In genomic region chr9:97388721-97389238, GRCh38 we compare ENCODE assay signal across 8 cellular contexts. TPM values are rescaled to one million over a fixed set of nuclear protein-coding genes. Genes with fewer than 3 reads are reported as not detected.
DNase-seq lines count a peak whose midpoint lies in the region; ATAC-seq and TF ChIP-seq lines count a peak whose summit lies in the region.

No MANE protein-coding gene starts in this region.

- no peaks in the 10 kb centered on the region for H3K36me3 Mint-ChIP-seq in CD4-positive, CD25-positive, alpha-beta regulatory T cell
- no peaks in the 10 kb centered on the region for H3K36me3 Mint-ChIP-seq in activated CD4-positive, alpha-beta memory T cell treated with anti-CD3 and anti-CD28 coated beads, Interleukin-2, amount 10 ng/mL, durations not matched to agents 7 days and 5 days (ENCODE audit: low read depth)
- H3K36me3 Mint-ChIP-seq in type B pancreatic cell, result no peaks in the 10 kb centered on the region

- no peak overlapping the region for H3K27ac Mint-ChIP-seq in CD4-positive, CD25-positive, alpha-beta regulatory T cell
- H3K27ac Mint-ChIP-seq in activated CD4-positive, alpha-beta memory T cell treated with anti-CD3 and anti-CD28 coated beads, Interleukin-2, amount 10 ng/mL, durations not matched to agents 7 days and 5 days, result no peak overlapping the region
- no peak overlapping the region for H3K27ac Mint-ChIP-seq in type B pancreatic cell

- peak; percentile 29 to 36 for ATAC-seq in CD4-positive, CD25-positive, alpha-beta regulatory T cell (ENCODE audit: low read depth in 2 of 2)
- ATAC-seq in GM19035 (IDR thresholded peaks at IDR 0.05; ENCODE audit: unreplicated experiment) (peak; percentile 75), HG03066 (IDR thresholded peaks at IDR 0.05; ENCODE audit: low read depth, unreplicated experiment) (peak; percentile 64), Right ventricle myocardium inferior (no peak)

- H3K27me3 ChIP-seq in CD4-positive, CD25-positive, alpha-beta regulatory T cell (ENCODE audit: control insufficient read depth, insufficient read depth, low read length), result no peaks in the 10 kb centered on the region

- DNase-seq in CD4-positive, CD25-positive, alpha-beta regulatory T cell, result peak in 1 of 3 donors; percentile 26
- peak; percentile 26 for DNase-seq in activated CD4-positive, alpha-beta memory T cell treated with anti-CD3 and anti-CD28 coated beads, Interleukin-2, amount 10 ng/mL, durations not matched to agents 7 days and 5 days
- DNase-seq in T-helper 9 cell, result no peak
- DNase-seq in NCI-H1092 treated with DMSO at 0.1 percent for 48 hours (lab: John Stamatoyannopoulos, UW), result no peak
- DNase-seq in Right ventricle myocardium inferior (ENCODE audit: missing footprints), result no peak
- DNase-seq in type B pancreatic cell (ENCODE audit: extremely low spot score, unreplicated experiment), result no peak

- H3K4me1 ChIP-seq in CD4-positive, CD25-positive, alpha-beta regulatory T cell (ENCODE audit: control insufficient read depth, insufficient read depth, low read length, poor library complexity, severe bottlenecking), result no peaks in the 10 kb centered on the region

- H3K4me1 Mint-ChIP-seq in CD4-positive, CD25-positive, alpha-beta regulatory T cell, result peaks cover 0 to 17% (median 7%) of the 10 kb centered on the region in 4 donors
- H3K4me1 Mint-ChIP-seq in activated CD4-positive, alpha-beta memory T cell treated with anti-CD3 and anti-CD28 coated beads, Interleukin-2, amount 10 ng/mL, durations not matched to agents 7 days and 5 days, result peaks cover 24% of the 10 kb centered on the region
- peaks cover 5% of the 10 kb centered on the region for H3K4me1 Mint-ChIP-seq in type B pancreatic cell (ENCODE audit: unreplicated experiment)

- H3K4me3 Mint-ChIP-seq in CD4-positive, CD25-positive, alpha-beta regulatory T cell, result no peak overlapping the region
- H3K4me3 Mint-ChIP-seq in activated CD4-positive, alpha-beta memory T cell treated with anti-CD3 and anti-CD28 coated beads, Interleukin-2, amount 10 ng/mL, durations not matched to agents 7 days and 5 days, result no peak overlapping the region
- no peak overlapping the region for H3K4me3 Mint-ChIP-seq in type B pancreatic cell

- no peaks in the 10 kb centered on the region for H3K9me3 Mint-ChIP-seq in CD4-positive, CD25-positive, alpha-beta regulatory T cell
- H3K9me3 Mint-ChIP-seq in activated CD4-positive, alpha-beta memory T cell treated with anti-CD3 and anti-CD28 coated beads, Interleukin-2, amount 10 ng/mL, durations not matched to agents 7 days and 5 days, result no peaks in the 10 kb centered on the region
- no peaks in the 10 kb centered on the region for H3K9me3 Mint-ChIP-seq in type B pancreatic cell

- H3K27ac ChIP-seq in CD4-positive, CD25-positive, alpha-beta regulatory T cell (ENCODE audit: insufficient read depth, low read length, poor library complexity, severe bottlenecking), result no peak overlapping the region

- no peak for TF ChIP-seq CTCF in type B pancreatic cell (conservative IDR thresholded peaks at IDR 0.05)

- no peaks in the 10 kb centered on the region for H3K36me3 ChIP-seq in CD4-positive, CD25-positive, alpha-beta regulatory T cell (ENCODE audit: control insufficient read depth, insufficient read depth, low read length)

- intact Hi-C loops in Right ventricle myocardium inferior (cut with DNase I), result no loop called here

- H3K4me3 ChIP-seq in CD4-positive, CD25-positive, alpha-beta regulatory T cell (ENCODE audit: low read depth, low read length), result no peak overlapping the region

- H3K27me3 Mint-ChIP-seq in CD4-positive, CD25-positive, alpha-beta regulatory T cell, result peaks cover 9% of the 10 kb centered on the region
- peaks cover 44% of the 10 kb centered on the region for H3K27me3 Mint-ChIP-seq in activated CD4-positive, alpha-beta memory T cell treated with anti-CD3 and anti-CD28 coated beads, Interleukin-2, amount 10 ng/mL, durations not matched to agents 7 days and 5 days
- peaks cover 9% of the 10 kb centered on the region for H3K27me3 Mint-ChIP-seq in type B pancreatic cell

- CTCF ChIA-PET in activated CD4-positive, alpha-beta memory T cell treated with anti-CD3 and anti-CD28 coated beads, Interleukin-2, amount 10 ng/mL, durations not matched to agents 7 days and 5 days (lab: Charles Lee), result interaction anchor here (0.8 to 3.8 kb wide), 4 partner anchors 18 to 227 kb away, joined by 3 to 31 read pairs (median 3); no protein-coding TSS in a partner anchor

- no peaks in the 10 kb centered on the region for H3K9me3 ChIP-seq in CD4-positive, CD25-positive, alpha-beta regulatory T cell (ENCODE audit: control insufficient read depth in 2 of 2, low read length in 2 of 2)

- POLR2A ChIA-PET in activated CD4-positive, alpha-beta memory T cell treated with anti-CD3 and anti-CD28 coated beads, Interleukin-2, amount 10 ng/mL, durations not matched to agents 7 days and 5 days (lab: Charles Lee), result interaction anchor here (3.0 kb wide), 1 partner anchor 9 kb away, joined by 15 read pairs; no protein-coding TSS in a partner anchor

RNA-seq across cellular contexts. Expression of gene TDRD7, which starts 23.1 kb away (rescaled TPM):
- 10.3 TPM for total RNA-seq in CD4-positive, CD25-positive, alpha-beta regulatory T cell
- 1 to 10 TPM; 5.1 to 8.2 (median 7.1) TPM for polyA plus RNA-seq in CD4-positive, CD25-positive, alpha-beta regulatory T cell
- total RNA-seq in activated CD4-positive, alpha-beta memory T cell treated with anti-CD3 and anti-CD28 coated beads, Interleukin-2, amount 10 ng/mL, durations not matched to agents 7 days and 5 days, result 10 to 100 TPM; 19.4 to 19.8 TPM
- total RNA-seq in Right ventricle myocardium inferior (8.7 TPM), type B pancreatic cell (ENCODE audit: low replicate concordance) (7.6 and 12.7 TPM in 2 replicates)
